In genomic region chr1:229990326-229990725, GRCh38 we compare ENCODE assay signal across 27 cellular contexts.
"Had no signal": no experiment of that assay in that cellular context is flagged by ENCODE, and none has a peak within 500 bp of the region (broad histone marks: within the 10 kb centered on the region; RNA-seq: fewer than 3 reads in every experiment).

No MANE protein-coding gene starts in this region.

- DNase-seq: heart left ventricle; immature natural killer cell; kidney; left ventricle myocardium inferior; mesendoderm; mucosa of descending colon; naive thymus-derived CD8-positive, alpha-beta T cell; occipital lobe; ovary; stimulated activated CD4-positive, alpha-beta T cell treated with anti-CD3 and anti-CD28 coated beads, Interleukin-12 subunit alpha, Interleukin-12 subunit beta, amount 100 ng/mL, for 4 hours; stimulated activated CD4-positive, alpha-beta T cell treated with anti-CD3 and anti-CD28 coated beads, Interleukin-4, amount 100 ng/mL, for 1 hour; stimulated activated naive B cell treated with anti-CD40 and anti-IgM and Interleukin-4, amounts not matched to agents 10 μg/mL and 1 μg/mL and 100 μg/mL, for 72 hours; stimulated activated naive CD8-positive, alpha-beta T cell treated with anti-CD3 and anti-CD28 coated beads, Interleukin-15, Interleukin-2, amounts not matched to agents 100 U/mL and 50 U/mL, for 24 hours; stomach; testis; thyroid gland; transverse colon; upper lobe of left lung had no signal

- H3K4me3 Mint-ChIP-seq: immature natural killer cell; naive thymus-derived CD8-positive, alpha-beta T cell; nephron; neural progenitor cell; stimulated activated naive B cell treated with anti-CD40 and anti-IgM and Interleukin-4, amounts not matched to agents 10 μg/mL and 1 μg/mL and 100 μg/mL, for 72 hours had no signal

- H3K36me3 ChIP-seq: heart left ventricle, left ventricle myocardium inferior, neural progenitor cell, neutrophil, ovary, right atrium auricular region, stomach, thyroid gland, transverse colon, upper lobe of left lung had no signal

- H3K27ac ChIP-seq: heart left ventricle, left ventricle myocardium inferior, neural progenitor cell, neutrophil, ovary, right atrium auricular region, skin epidermis, stomach, testis, thyroid gland, transverse colon, upper lobe of left lung had no signal

- H3K4me1 ChIP-seq: right atrium auricular region, thyroid gland, upper lobe of left lung had no signal

- H3K9ac ChIP-seq: neural progenitor cell had no signal

- H3K27me3 ChIP-seq: heart left ventricle, neural progenitor cell, neutrophil, ovary, right atrium auricular region, stomach, testis, thyroid gland, transverse colon, upper lobe of left lung had no signal

- H2AFZ ChIP-seq: neural progenitor cell had no signal

- H3K4me1 Mint-ChIP-seq: immature natural killer cell had no signal

- H3K4me2 ChIP-seq: neural progenitor cell had no signal

- H3K36me3 Mint-ChIP-seq: immature natural killer cell; naive thymus-derived CD8-positive, alpha-beta T cell; neural progenitor cell; stimulated activated naive B cell treated with anti-CD40 and anti-IgM and Interleukin-4, amounts not matched to agents 10 μg/mL and 1 μg/mL and 100 μg/mL, for 72 hours had no signal

- H3K27ac Mint-ChIP-seq: immature natural killer cell; naive thymus-derived CD8-positive, alpha-beta T cell; neural progenitor cell; progenitor cell of endocrine pancreas; stimulated activated naive B cell treated with anti-CD40 and anti-IgM and Interleukin-4, amounts not matched to agents 10 μg/mL and 1 μg/mL and 100 μg/mL, for 72 hours had no signal

- H3K9me3 Mint-ChIP-seq: immature natural killer cell; naive thymus-derived CD8-positive, alpha-beta T cell; nephron; neural progenitor cell; stimulated activated naive B cell treated with anti-CD40 and anti-IgM and Interleukin-4, amounts not matched to agents 10 μg/mL and 1 μg/mL and 100 μg/mL, for 72 hours had no signal

- ATAC-seq: heart left ventricle; mucosa of descending colon; naive thymus-derived CD8-positive, alpha-beta T cell; sciatic nerve had no signal

- FAIRE-seq: islet of Langerhans, kidney had no signal

- H3K9me3 ChIP-seq: heart left ventricle, left ventricle myocardium inferior, mucosa of descending colon, neutrophil, ovary, right atrium auricular region, stomach, testis, thyroid gland, transverse colon, upper lobe of left lung had no signal

- H3K4me3 ChIP-seq: heart left ventricle, left ventricle myocardium inferior, lung, mucosa of descending colon, neural progenitor cell, ovary, right atrium auricular region, skin epidermis, stomach, testis, thyroid gland, transverse colon, upper lobe of left lung had no signal
